In the genomic region with DNA sequence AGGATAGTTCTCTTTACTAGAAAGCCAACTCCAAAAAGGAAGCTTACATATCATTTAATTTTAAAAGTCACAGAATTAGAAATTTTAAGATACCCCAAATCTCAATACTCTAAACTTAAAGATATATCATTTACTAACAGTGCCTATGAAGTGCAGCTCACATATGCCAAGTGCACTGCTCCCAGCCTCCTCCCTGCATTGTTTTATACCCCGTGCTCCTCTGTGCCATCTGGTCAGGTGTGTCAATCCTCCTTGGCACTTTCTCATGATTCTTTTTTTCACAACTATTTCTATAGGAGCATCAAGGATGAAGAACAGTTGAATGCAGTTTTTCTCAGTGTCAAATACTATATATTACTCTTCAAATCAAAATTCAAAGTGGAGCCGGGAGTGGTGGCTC, we compare ENCODE assay signal across 21 cellular contexts. TPM values are rescaled to one million over a fixed set of nuclear protein-coding genes. Genes with fewer than 3 reads are reported as not detected.
DNase-seq lines count a peak whose midpoint lies in the region; ATAC-seq and TF ChIP-seq lines count a peak whose summit lies in the region.
"Had no signal": no experiment of that assay in that cellular context is flagged by ENCODE, and none has a peak within 500 bp of the region (broad histone marks: within the 10 kb centered on the region; RNA-seq: fewer than 3 reads in every experiment).

No MANE protein-coding gene starts in this region.

- ATAC-seq in mucosa of descending colon: peak; percentile 51

- H3K36me3 ChIP-seq in mucosa of descending colon (ENCODE audit: low read depth): no peaks in the 10 kb centered on the region
- H3K36me3 ChIP-seq: BE2C, BLaER1 had no signal

- H3K9me3 ChIP-seq in mucosa of descending colon: no peaks in the 10 kb centered on the region
- H3K9me3 ChIP-seq: BE2C, BLaER1 had no signal

- intact Hi-C loops in mucosa of descending colon (cut with DNase I, micrococcal nuclease): loop anchor here in 1 of 2 donors (10.0 kb wide), 1 partner anchor 167 kb away; no protein-coding TSS in a partner anchor

- H3K4me1 ChIP-seq in mucosa of descending colon (ENCODE audit: low read depth): no peaks in the 10 kb centered on the region
- H3K4me1 ChIP-seq: BE2C, BLaER1 had no signal

- no peak for TF ChIP-seq CTCF in mucosa of descending colon (IDR thresholded peaks at IDR 0.05)

- no peak overlapping the region for H3K4me3 ChIP-seq in mucosa of descending colon
- H3K4me3 ChIP-seq: BLaER1 had no signal

- DNase-seq in NCI-H2171 treated with DMSO at 0.1 percent for 48 hours (lab: John Stamatoyannopoulos, UW) (peak; percentile 71), NCI-H2171 (lab: John Stamatoyannopoulos, UW) (no peak), NCI-H69 (lab: John Stamatoyannopoulos, UW) (peak; percentile 54), mucosa of descending colon (no peak), Kasumi-1 (lab: John Stamatoyannopoulos, UW) (no peak), NOMO-1 treated with dmso at 0.1 percent for 144 hours (lab: John Stamatoyannopoulos, UW; ENCODE audit: unreplicated experiment) (no peak)
- DNase-seq: ACHN; BE2C; C1 segment of cervical spinal cord; CD4-positive, alpha-beta memory T cell; CD4-positive, CD25-positive, alpha-beta regulatory T cell; CD8-positive, alpha-beta memory T cell; COR-L47; DMS 273 treated with DMSO at 0.1 percent for 48 hours; DMS153; DMS53; DMS79; DND-41; EL; GF-D8 had no signal

RNA-seq across cellular contexts. Expression of gene MAP7, which starts 8.8 kb away (rescaled TPM):
- 10 to 100 TPM; 28.4 to 80.5 (median 68.6) TPM for total RNA-seq in mucosa of descending colon

Comparison
In these comparisons a context has a peak if more than half of its experiments do, and no peak if none do; other contexts are left out.
1. DNase-seq: peak in NCI-H2171 treated with DMSO at 0.1 percent for 48 hours (single experiment) and NCI-H69 (single experiment); none in NCI-H2171 (single experiment), mucosa of descending colon (0 of 3), Kasumi-1 (0 of 2) and NOMO-1 treated with dmso at 0.1 percent for 144 hours (single experiment).